In the genomic region with DNA sequence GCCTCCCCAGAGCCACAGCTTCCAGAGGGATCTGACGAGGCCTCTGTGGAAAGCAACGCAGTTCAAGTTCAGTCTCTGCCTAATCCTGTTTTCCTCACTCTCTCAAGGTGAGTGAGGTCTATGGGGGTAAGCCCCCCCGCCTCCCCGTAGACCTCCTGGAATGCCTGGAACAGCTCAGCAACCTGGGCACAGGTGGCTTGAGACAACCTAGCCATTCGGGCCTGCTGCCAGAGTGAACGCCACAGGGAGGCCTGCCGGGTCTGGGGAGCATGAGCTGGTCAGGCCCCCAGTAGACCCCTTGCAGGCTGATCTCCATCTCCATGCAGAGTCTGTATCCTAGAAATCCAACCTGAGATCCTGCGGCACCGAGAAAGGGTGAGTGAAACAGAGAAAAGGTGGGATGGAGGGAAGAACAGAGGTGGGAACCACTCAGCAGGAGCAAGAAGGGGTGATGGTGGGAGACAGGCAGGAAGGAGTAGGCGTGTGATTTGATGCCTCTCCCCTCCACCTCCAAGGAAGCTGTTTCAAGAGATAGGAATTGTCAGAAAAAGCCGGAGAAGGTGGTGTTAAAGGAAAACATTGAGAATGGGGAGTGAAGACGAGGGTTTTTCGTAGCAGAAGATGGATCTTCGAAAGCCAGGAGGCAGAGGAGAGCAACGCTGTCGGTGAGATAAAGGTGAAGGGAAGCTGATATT, we compare ENCODE assay signal across 23 cellular contexts.
"Had no signal": no experiment of that assay in that cellular context is flagged by ENCODE, and none has a peak within 500 bp of the region (broad histone marks: within the 10 kb centered on the region; RNA-seq: fewer than 3 reads in every experiment).

No MANE protein-coding gene starts in this region.

- H3K36me3 Mint-ChIP-seq: activated naive CD4-positive, alpha-beta T cell treated with anti-CD3 and anti-CD28 coated beads, Interleukin-2, amount 50 U/mL, for 24 hours; activated naive CD8-positive, alpha-beta T cell treated with anti-CD3 and anti-CD28 coated beads for 36 hours had no signal

- H3K36me3 ChIP-seq: adrenal gland had no signal

- H3K4me1 ChIP-seq: adrenal gland had no signal

- DNase-seq: activated CD4-positive, alpha-beta memory T cell treated with anti-CD3 and anti-CD28 coated beads, Interleukin-2, amount 10 ng/mL, durations not matched to agents 7 days and 5 days; activated CD4-positive, alpha-beta T cell treated with anti-CD3 and anti-CD28 coated beads for 36 hours; activated CD4-positive, alpha-beta T cell treated with anti-CD3 and anti-CD28 coated beads, Interleukin-2, amount 10 ng/mL, durations not matched to agents 7 days and 5 days; activated CD4-positive, alpha-beta T cell treated with anti-CD3 and anti-CD28 coated beads, Interleukin-2, amount 50 U/mL, for 4 hours; activated CD4-positive, CD25-positive, alpha-beta regulatory T cell; activated CD4-positive, CD25-positive, alpha-beta regulatory T cell treated with anti-CD3 and anti-CD28 coated beads, Interleukin-2, amount 50 U/mL, for 72 hours; activated CD8-positive, alpha-beta memory T cell treated with anti-CD3 and anti-CD28 coated beads, Interleukin-2, amount 50 U/mL, for 48 hours; activated effector memory CD4-positive, alpha-beta T cell treated with Interleukin-2 at 50 U/mL for 16 hours; activated naive CD4-positive, alpha-beta T cell treated with anti-CD3 and anti-CD28 coated beads for 36 hours; activated naive CD8-positive, alpha-beta T cell treated with anti-CD3 and anti-CD28 coated beads for 36 hours; activated naive CD8-positive, alpha-beta T cell treated with anti-CD3 and anti-CD28 coated beads, Interleukin-2, amount 50 U/mL, for 24 hours; activated T-cell treated with anti-CD3 and anti-CD28 coated beads for 4 hours; activated T-cell treated with anti-CD3 and anti-CD28 coated beads, Interleukin-2, amount 50 U/mL, for 24 hours; activated T-cell treated with anti-CD3 and anti-CD28 coated beads, Interleukin-2, amount 50 U/mL, for 72 hours; adrenal gland; amygdala; aorta; effector CD8-positive, alpha-beta T cell; foreskin fibroblast; T-helper 2 cell had no signal

- H3K9me3 ChIP-seq: adrenal gland, body of pancreas had no signal

- H3K4me3 ChIP-seq: adrenal gland, body of pancreas had no signal

- ATAC-seq: activated CD4-positive, alpha-beta T cell treated with anti-CD3 and anti-CD28 coated beads for 36 hours; activated naive CD8-positive, alpha-beta T cell treated with anti-CD3 and anti-CD28 coated beads, Interleukin-2, amount 50 U/mL, for 24 hours; activated T-cell treated with anti-CD3 and anti-CD28 coated beads, Interleukin-2, amount 50 U/mL, for 72 hours; body of pancreas; esophagus mucosa had no signal

- H3K27me3 ChIP-seq: body of pancreas had no signal

- H3K9me3 Mint-ChIP-seq: activated CD4-positive, alpha-beta memory T cell treated with anti-CD3 and anti-CD28 coated beads, Interleukin-2, amount 10 ng/mL, durations not matched to agents 7 days and 5 days; activated CD4-positive, alpha-beta T cell treated with anti-CD3 and anti-CD28 coated beads, Interleukin-2, amount 10 ng/mL, durations not matched to agents 7 days and 5 days; activated naive CD4-positive, alpha-beta T cell treated with anti-CD3 and anti-CD28 coated beads for 36 hours; activated naive CD4-positive, alpha-beta T cell treated with anti-CD3 and anti-CD28 coated beads, Interleukin-2, amount 50 U/mL, for 24 hours; activated naive CD8-positive, alpha-beta T cell treated with anti-CD3 and anti-CD28 coated beads for 36 hours; activated naive CD8-positive, alpha-beta T cell treated with anti-CD3 and anti-CD28 coated beads, Interleukin-2, amount 50 U/mL, for 24 hours; activated T-cell treated with anti-CD3 and anti-CD28 coated beads, Interleukin-2, amount 50 U/mL, for 24 hours; activated T-cell treated with anti-CD3 and anti-CD28 coated beads, Interleukin-2, amount 50 U/mL, for 72 hours had no signal

- H3K27ac Mint-ChIP-seq: activated CD4-positive, alpha-beta memory T cell treated with anti-CD3 and anti-CD28 coated beads, Interleukin-2, amount 10 ng/mL, durations not matched to agents 7 days and 5 days; activated CD4-positive, alpha-beta T cell treated with anti-CD3 and anti-CD28 coated beads for 36 hours; activated CD4-positive, alpha-beta T cell treated with anti-CD3 and anti-CD28 coated beads, Interleukin-2, amount 10 ng/mL, durations not matched to agents 7 days and 5 days; activated naive CD4-positive, alpha-beta T cell treated with anti-CD3 and anti-CD28 coated beads for 36 hours; activated naive CD4-positive, alpha-beta T cell treated with anti-CD3 and anti-CD28 coated beads, Interleukin-2, amount 50 U/mL, for 24 hours; activated naive CD8-positive, alpha-beta T cell treated with anti-CD3 and anti-CD28 coated beads for 36 hours; activated naive CD8-positive, alpha-beta T cell treated with anti-CD3 and anti-CD28 coated beads, Interleukin-2, amount 50 U/mL, for 24 hours; activated T-cell treated with anti-CD3 and anti-CD28 coated beads, Interleukin-2, amount 50 U/mL, for 24 hours; activated T-cell treated with anti-CD3 and anti-CD28 coated beads, Interleukin-2, amount 50 U/mL, for 72 hours had no signal

- H3K4me1 Mint-ChIP-seq: activated CD4-positive, alpha-beta T cell treated with anti-CD3 and anti-CD28 coated beads for 36 hours; activated naive CD4-positive, alpha-beta T cell treated with anti-CD3 and anti-CD28 coated beads, Interleukin-2, amount 50 U/mL, for 24 hours had no signal

- H3K27ac ChIP-seq: adrenal gland had no signal

- H3K4me3 Mint-ChIP-seq: activated CD4-positive, alpha-beta memory T cell treated with anti-CD3 and anti-CD28 coated beads, Interleukin-2, amount 10 ng/mL, durations not matched to agents 7 days and 5 days; activated CD4-positive, alpha-beta T cell treated with anti-CD3 and anti-CD28 coated beads for 36 hours; activated CD4-positive, alpha-beta T cell treated with anti-CD3 and anti-CD28 coated beads, Interleukin-2, amount 10 ng/mL, durations not matched to agents 7 days and 5 days; activated naive CD4-positive, alpha-beta T cell treated with anti-CD3 and anti-CD28 coated beads for 36 hours; activated naive CD4-positive, alpha-beta T cell treated with anti-CD3 and anti-CD28 coated beads, Interleukin-2, amount 50 U/mL, for 24 hours; activated naive CD8-positive, alpha-beta T cell treated with anti-CD3 and anti-CD28 coated beads for 36 hours; activated naive CD8-positive, alpha-beta T cell treated with anti-CD3 and anti-CD28 coated beads, Interleukin-2, amount 50 U/mL, for 24 hours; activated T-cell treated with anti-CD3 and anti-CD28 coated beads, Interleukin-2, amount 50 U/mL, for 24 hours; activated T-cell treated with anti-CD3 and anti-CD28 coated beads, Interleukin-2, amount 50 U/mL, for 72 hours had no signal
